23 cellular contexts compared by ENCODE assay signal in the genomic region with DNA sequence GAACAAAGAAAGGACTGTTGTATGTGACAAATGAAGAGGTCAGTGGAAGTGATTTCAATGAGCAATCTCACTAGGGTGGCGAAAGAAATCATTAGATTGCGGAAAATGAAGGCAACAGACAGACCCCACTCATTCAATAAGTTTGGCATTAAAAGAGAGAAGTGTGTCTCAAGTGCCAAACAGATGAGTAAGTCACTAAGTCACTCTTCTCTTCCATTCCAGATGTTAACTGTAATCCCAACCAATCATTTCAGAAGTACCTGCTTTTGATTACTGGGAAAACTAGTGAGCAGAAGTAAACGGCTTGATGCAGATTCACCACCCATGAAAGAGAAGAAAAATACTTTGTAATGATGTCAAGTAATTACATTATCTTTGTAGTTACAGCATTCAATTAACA.
DNase-seq lines count a peak whose midpoint lies in the region; ATAC-seq and TF ChIP-seq lines count a peak whose summit lies in the region.
"Had no signal": no experiment of that assay in that cellular context is flagged by ENCODE, and none has a peak within 500 bp of the region (broad histone marks: within the 10 kb centered on the region; RNA-seq: fewer than 3 reads in every experiment).

No MANE protein-coding gene starts in this region.

- H3K27me3 ChIP-seq in GM23248 (replicated peaks; ENCODE audit: insufficient read depth) (no peaks in the 10 kb centered on the region), adipocyte (replicated peaks; ENCODE audit: control insufficient read depth, insufficient read depth, low read length) (no peaks in the 10 kb centered on the region), fibroblast of lung (ENCODE audit: control insufficient read depth, insufficient read depth, low read length) (no peaks in the 10 kb centered on the region)
- H3K27me3 ChIP-seq: BE2C, Peyer's patch, SJSA1 had no signal

- H3K4me1 ChIP-seq in GM23248 (ENCODE audit: insufficient read depth) (peaks cover 12% of the 10 kb centered on the region), adipocyte (ENCODE audit: control insufficient read depth, insufficient read depth, low read length) (no peaks in the 10 kb centered on the region), fibroblast of lung (ENCODE audit: control insufficient read depth, extremely low read depth, insufficient read depth, low read length) (no peaks in the 10 kb centered on the region)
- H3K4me1 ChIP-seq: Peyer's patch, SJSA1 had no signal

- H2AFZ ChIP-seq in GM23248: no peak overlapping the region
- H2AFZ ChIP-seq in fibroblast of lung (ENCODE audit: low read length): no peak overlapping the region

- H3K36me3 ChIP-seq in GM23248 (ENCODE audit: low read depth): no peaks in the 10 kb centered on the region
- no peaks in the 10 kb centered on the region for H3K36me3 ChIP-seq in adipocyte (ENCODE audit: control insufficient read depth, insufficient read depth, low read length, severe bottlenecking)
- H3K36me3 ChIP-seq in fibroblast of lung (ENCODE audit: control insufficient read depth, insufficient read depth, low read length): no peaks in the 10 kb centered on the region
- H3K36me3 ChIP-seq: BE2C, Peyer's patch, SJSA1 had no signal

- H3K79me2 ChIP-seq in GM23248 (ENCODE audit: insufficient read depth): no peaks in the 10 kb centered on the region
- H3K79me2 ChIP-seq in fibroblast of lung (ENCODE audit: control insufficient read depth, insufficient read depth, low read length): no peaks in the 10 kb centered on the region

- DNase-seq in GM23248 (peak; percentile 48), adipocyte (ENCODE audit: low read depth) (peak; percentile 11), fibroblast of lung (ENCODE audit: low read depth in 2 of 2) (peak; percentile 1 to 34), kidney tubule cell (ENCODE audit: low spot score) (peak; percentile 72), KG1 (lab: John Stamatoyannopoulos, UW) (no peak), Right ventricle myocardium inferior (ENCODE audit: missing footprints) (no peak)
- DNase-seq: BE2C, DMS53, GF-D8, MV-4-11, NCI-H1105 treated with DMSO at 0.1 percent for 48 hours, NCI-H1694, NCI-H2081, NCI-H2171, NCI-H345, NCI-H524 treated with DMSO at 0.1 percent for 48 hours, NCI-H82, Peyer's patch had no signal

- in situ Hi-C loops in GM23248 (cut with MboI): no loop called here

- peaks cover 5% of the 10 kb centered on the region; the same call in 1 of the 2 replicates for H3F3A ChIP-seq in GM23248 (ENCODE audit: insufficient read depth)

- H3K27ac ChIP-seq in GM23248 (no peak overlapping the region), fibroblast of lung (ENCODE audit: insufficient read depth, low read length) (no peak overlapping the region)
- H3K27ac ChIP-seq: HL-60, KMS-11, Peyer's patch, SJSA1 had no signal

- ATAC-seq in Right ventricle myocardium inferior (no peak), HG02973 (IDR thresholded peaks at IDR 0.05; ENCODE audit: unreplicated experiment) (no peak), HG02571 (IDR thresholded peaks at IDR 0.05; ENCODE audit: unreplicated experiment) (no peak)

- no peaks in the 10 kb centered on the region for H4K20me1 ChIP-seq in GM23248 (ENCODE audit: insufficient read depth)
- H4K20me1 ChIP-seq in fibroblast of lung (ENCODE audit: control insufficient read depth, extremely low read depth, insufficient read depth, low read length): no peaks in the 10 kb centered on the region

- H3K9ac ChIP-seq in GM23248 (no peak overlapping the region), adipocyte (ENCODE audit: low read length) (no peak overlapping the region), fibroblast of lung (ENCODE audit: insufficient read depth, low read length) (no peak overlapping the region)
- H3K9ac ChIP-seq: KMS-11 had no signal

- H3K9me3 ChIP-seq in GM23248 (ENCODE audit: low read depth): no peaks in the 10 kb centered on the region
- peaks cover under 1% of the 10 kb centered on the region for H3K9me3 ChIP-seq in adipocyte (ENCODE audit: control insufficient read depth, low read length)
- no peaks in the 10 kb centered on the region for H3K9me3 ChIP-seq in fibroblast of lung (ENCODE audit: control insufficient read depth, insufficient read depth, low read depth, low read length)
- H3K9me3 ChIP-seq: BE2C, Peyer's patch, SJSA1 had no signal

- TF ChIP-seq CTCF in fibroblast of lung (conservative IDR thresholded peaks at IDR 0.05 in 1 of 2, IDR thresholded peaks at IDR 0.05 in 1 of 2; ENCODE audit: low read depth in 1 of 2, low read length in 2 of 2): no peak

- H3K4me3 ChIP-seq in GM23248: no peak overlapping the region
- no peak overlapping the region for H3K4me3 ChIP-seq in adipocyte (ENCODE audit: low read length)
- H3K4me3 ChIP-seq in fibroblast of lung (replicated peaks in 1 of 4; ENCODE audit: control extremely low read depth in 1 of 4, insufficient read depth in 1 of 4, low read depth in 3 of 4, low read length in 4 of 4): no peak overlapping the region
- H3K4me3 ChIP-seq: Peyer's patch, SJSA1 had no signal

- intact Hi-C loops in Right ventricle myocardium inferior (cut with DNase I): no loop called here

- 12 to 13% methylated on average over 3 of the region's 3 CpGs for WGBS in GM23248 (ENCODE audit: low coverage in 1 of 2, low lambda C conversion rate in 2 of 2, missing lambda C conversion rate in 2 of 2), 2 experiments

- H3K9me2 ChIP-seq in GM23248 (ENCODE audit: insufficient read depth): no peaks in the 10 kb centered on the region

- no peak overlapping the region for H3K4me2 ChIP-seq in GM23248 (ENCODE audit: unreplicated experiment)
- no peak overlapping the region for H3K4me2 ChIP-seq in fibroblast of lung (ENCODE audit: extremely low read depth, insufficient read depth, low read length)
- H3K4me2 ChIP-seq: KMS-11 had no signal

Comparison
In these comparisons a context has a peak if more than half of its experiments do, and no peak if none do; other contexts are left out.
1. DNase-seq: peak in GM23248 (single experiment), adipocyte (single experiment), fibroblast of lung (2 of 2) and kidney tubule cell (single experiment); none in KG1 (single experiment) and Right ventricle myocardium inferior (single experiment).